Comparison of ENCODE assay signal across 1 cellular context in genomic region chr1:223845810-223846667, GRCh38.
TF ChIP-seq lines count a peak whose summit lies in the region.

A gene with protein sequence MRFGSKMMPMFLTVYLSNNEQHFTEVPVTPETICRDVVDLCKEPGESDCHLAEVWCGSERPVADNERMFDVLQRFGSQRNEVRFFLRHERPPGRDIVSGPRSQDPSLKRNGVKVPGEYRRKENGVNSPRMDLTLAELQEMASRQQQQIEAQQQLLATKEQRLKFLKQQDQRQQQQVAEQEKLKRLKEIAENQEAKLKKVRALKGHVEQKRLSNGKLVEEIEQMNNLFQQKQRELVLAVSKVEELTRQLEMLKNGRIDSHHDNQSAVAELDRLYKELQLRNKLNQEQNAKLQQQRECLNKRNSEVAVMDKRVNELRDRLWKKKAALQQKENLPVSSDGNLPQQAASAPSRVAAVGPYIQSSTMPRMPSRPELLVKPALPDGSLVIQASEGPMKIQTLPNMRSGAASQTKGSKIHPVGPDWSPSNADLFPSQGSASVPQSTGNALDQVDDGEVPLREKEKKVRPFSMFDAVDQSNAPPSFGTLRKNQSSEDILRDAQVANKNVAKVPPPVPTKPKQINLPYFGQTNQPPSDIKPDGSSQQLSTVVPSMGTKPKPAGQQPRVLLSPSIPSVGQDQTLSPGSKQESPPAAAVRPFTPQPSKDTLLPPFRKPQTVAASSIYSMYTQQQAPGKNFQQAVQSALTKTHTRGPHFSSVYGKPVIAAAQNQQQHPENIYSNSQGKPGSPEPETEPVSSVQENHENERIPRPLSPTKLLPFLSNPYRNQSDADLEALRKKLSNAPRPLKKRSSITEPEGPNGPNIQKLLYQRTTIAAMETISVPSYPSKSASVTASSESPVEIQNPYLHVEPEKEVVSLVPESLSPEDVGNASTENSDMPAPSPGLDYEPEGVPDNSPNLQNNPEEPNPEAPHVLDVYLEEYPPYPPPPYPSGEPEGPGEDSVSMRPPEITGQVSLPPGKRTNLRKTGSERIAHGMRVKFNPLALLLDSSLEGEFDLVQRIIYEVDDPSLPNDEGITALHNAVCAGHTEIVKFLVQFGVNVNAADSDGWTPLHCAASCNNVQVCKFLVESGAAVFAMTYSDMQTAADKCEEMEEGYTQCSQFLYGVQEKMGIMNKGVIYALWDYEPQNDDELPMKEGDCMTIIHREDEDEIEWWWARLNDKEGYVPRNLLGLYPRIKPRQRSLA (minus strand): TSS chr1:223845947. CDS start chr1:223845680, 267 bp downstream.

TF ChIP-seq in K562, 482 proteins besides CTCF, POLR2A, EP300 and RAD21 (continued from another document):
- TF ChIP-seq, protein P1, sequence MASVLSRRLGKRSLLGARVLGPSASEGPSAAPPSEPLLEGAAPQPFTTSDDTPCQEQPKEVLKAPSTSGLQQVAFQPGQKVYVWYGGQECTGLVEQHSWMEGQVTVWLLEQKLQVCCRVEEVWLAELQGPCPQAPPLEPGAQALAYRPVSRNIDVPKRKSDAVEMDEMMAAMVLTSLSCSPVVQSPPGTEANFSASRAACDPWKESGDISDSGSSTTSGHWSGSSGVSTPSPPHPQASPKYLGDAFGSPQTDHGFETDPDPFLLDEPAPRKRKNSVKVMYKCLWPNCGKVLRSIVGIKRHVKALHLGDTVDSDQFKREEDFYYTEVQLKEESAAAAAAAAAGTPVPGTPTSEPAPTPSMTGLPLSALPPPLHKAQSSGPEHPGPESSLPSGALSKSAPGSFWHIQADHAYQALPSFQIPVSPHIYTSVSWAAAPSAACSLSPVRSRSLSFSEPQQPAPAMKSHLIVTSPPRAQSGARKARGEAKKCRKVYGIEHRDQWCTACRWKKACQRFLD (CRISPR knock-in tag; IDR thresholded peaks at IDR 0.05), result peak; percentile 97
- TF ChIP-seq ZNF507 (tag; conservative IDR thresholded peaks at IDR 0.05) (no peak), ZNF274 (IDR thresholded peaks at IDR 0.05; ENCODE audit: borderline replicate concordance, low read depth, low read length) (peak; percentile 37; the same call in 1 of the 2 replicates), SRSF3 (IDR thresholded peaks at IDR 0.05; ENCODE audit: insufficient read depth, low read length) (0 out of 2 replicates have a peak, but pooled peaks have one; percentile 84), PHB (CRISPR knock-in tag; IDR thresholded peaks at IDR 0.05) (no peak), SETDB1 (IDR thresholded peaks at IDR 0.05; ENCODE audit: low read length) (peak; percentile 72), ADNP (tag; IDR thresholded peaks at IDR 0.05) (no peak), MAX (CRISPR knock-in tag; IDR thresholded peaks at IDR 0.05) (peak; percentile 85)
- TF ChIP-seq, protein P2, sequence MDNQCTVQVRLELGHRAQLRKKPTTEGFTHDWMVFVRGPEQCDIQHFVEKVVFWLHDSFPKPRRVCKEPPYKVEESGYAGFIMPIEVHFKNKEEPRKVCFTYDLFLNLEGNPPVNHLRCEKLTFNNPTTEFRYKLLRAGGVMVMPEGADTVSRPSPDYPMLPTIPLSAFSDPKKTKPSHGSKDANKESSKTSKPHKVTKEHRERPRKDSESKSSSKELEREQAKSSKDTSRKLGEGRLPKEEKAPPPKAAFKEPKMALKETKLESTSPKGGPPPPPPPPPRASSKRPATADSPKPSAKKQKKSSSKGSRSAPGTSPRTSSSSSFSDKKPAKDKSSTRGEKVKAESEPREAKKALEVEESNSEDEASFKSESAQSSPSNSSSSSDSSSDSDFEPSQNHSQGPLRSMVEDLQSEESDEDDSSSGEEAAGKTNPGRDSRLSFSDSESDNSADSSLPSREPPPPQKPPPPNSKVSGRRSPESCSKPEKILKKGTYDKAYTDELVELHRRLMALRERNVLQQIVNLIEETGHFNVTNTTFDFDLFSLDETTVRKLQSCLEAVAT (IDR thresholded peaks at IDR 0.05), result peak; percentile 55 to 64; a peak in 2 of 4 replicates
